Comparison of ENCODE assay signal across 8 cellular contexts in genomic region chr3:46946856-46947544, GRCh38. TPM values are rescaled to one million over a fixed set of nuclear protein-coding genes. Genes with fewer than 3 reads are reported as not detected.
DNase-seq lines count a peak whose midpoint lies in the region; ATAC-seq and TF ChIP-seq lines count a peak whose summit lies in the region.

No MANE protein-coding gene starts in this region.

- H3K9me3 ChIP-seq in cardiac muscle cell (ENCODE audit: low read depth) (no peaks in the 10 kb centered on the region), tibial nerve (no peaks in the 10 kb centered on the region)

- WGBS in tibial nerve, 2 donors, result 58 to 70% methylated on average over 7 of the region's 7 CpGs

- H3K27me3 ChIP-seq in cardiac muscle cell, result no peaks in the 10 kb centered on the region
- no peaks in the 10 kb centered on the region for H3K27me3 ChIP-seq in tibial nerve

- no peak for TF ChIP-seq POLR2A in tibial nerve (IDR thresholded peaks at IDR 0.05)

- in situ Hi-C loops in GM13977 (cut with MboI; ENCODE audit: low pct_unique_long_range_greater_than_20kb, low sequenced_read_pairs, unreplicated experiment), result no loop called here

- H3K4me1 ChIP-seq in cardiac muscle cell (ENCODE audit: low read depth), result peaks cover 74% of the 10 kb centered on the region
- peaks cover 0 to 82% (median 62%) of the 10 kb centered on the region in 4 donors for H3K4me1 ChIP-seq in tibial nerve

- H3K36me3 ChIP-seq in cardiac muscle cell (no peaks in the 10 kb centered on the region), tibial nerve (peaks cover 0 to 11% (median 0%) of the 10 kb centered on the region in 3 donors)

- TF ChIP-seq CTCF in cardiac muscle cell (IDR thresholded peaks at IDR 0.05; ENCODE audit: low read depth, low read length) (no peak), GM13977 (IDR thresholded peaks at IDR 0.05; ENCODE audit: extremely low read depth, insufficient read depth, missing control alignments) (no peak), tibial nerve (IDR thresholded peaks at IDR 0.05) (no peak)

- DNase-seq in NCI-H69 (lab: John Stamatoyannopoulos, UW), result peak; percentile 43
- DNase-seq in activated T-cell treated with anti-CD3 and anti-CD28 coated beads, Interleukin-2, amount 50 U/mL, for 1 hour, result peak; percentile 72
- DNase-seq in cardiac muscle cell (ENCODE audit: low read depth in 1 of 2, low spot score in 1 of 2), result no peak
- DNase-seq in stimulated activated CD4-positive, alpha-beta T cell treated with anti-CD3 and anti-CD28 coated beads, Interleukin-1b, Interleukin-23, amount 100 ng/mL, for 48 hours, result peak; percentile 69
- DNase-seq in inferior parietal cortex (ENCODE audit: extremely low spot score), result no peak
- no peak for DNase-seq in GM13977 (ENCODE audit: low spot score)
- no peak for DNase-seq in tibial nerve (ENCODE audit: low spot score in 2 of 2)

- no peak for TF ChIP-seq EP300 in tibial nerve (IDR thresholded peaks at IDR 0.05)

- H3K27ac ChIP-seq in cardiac muscle cell (peak overlapping the region; percentile 84), tibial nerve (peak overlapping the region in 1 of 4 donors; percentile 71)

- H3K4me3 ChIP-seq in cardiac muscle cell, result no peak overlapping the region
- H3K4me3 ChIP-seq in tibial nerve, result no peak overlapping the region

- no peak for ATAC-seq in GM21723 (IDR thresholded peaks at IDR 0.05; ENCODE audit: unreplicated experiment)

RNA-seq across cellular contexts. Expression of gene CCDC12, which starts 29.5 kb away (rescaled TPM):
- total RNA-seq in cardiac muscle cell (43.9 and 53.8 TPM in 2 replicates), tibial nerve (10 to 100 TPM; 36.9 to 59.4 (median 50.2) TPM)
- polyA plus RNA-seq in cardiac muscle cell, result 73.1 and 78.4 TPM in 2 replicates

RNA-seq across cellular contexts. Expression of gene NBEAL2, which starts 32.5 kb away (rescaled TPM):
- 10.6 and 14.2 TPM in 2 replicates for total RNA-seq in cardiac muscle cell
- 7.8 and 8.3 TPM in 2 replicates for polyA plus RNA-seq in cardiac muscle cell
- 10 to 100 TPM; 25.3 to 92.1 (median 26.6) TPM for total RNA-seq in tibial nerve

Comparison
In these comparisons a context has a peak if more than half of its experiments do, and no peak if none do; other contexts are left out.
1. DNase-seq: peak in NCI-H69 (single experiment), activated T-cell treated with anti-CD3 and anti-CD28 coated beads, Interleukin-2, amount 50 U/mL, for 1 hour (single experiment) and stimulated activated CD4-positive, alpha-beta T cell treated with anti-CD3 and anti-CD28 coated beads, Interleukin-1b, Interleukin-23, amount 100 ng/mL, for 48 hours (single experiment); none in cardiac muscle cell (0 of 2), inferior parietal cortex (single experiment), GM13977 (single experiment) and tibial nerve (0 of 2).